ENCODE assay signal across 15 cellular contexts in genomic region chr4:151484396-151485102, GRCh38.
A peak's percentile ranks its signal among the peaks of the same experiment; 100 is the strongest.
DNase-seq lines count a peak whose midpoint lies in the region; ATAC-seq and TF ChIP-seq lines count a peak whose summit lies in the region.
"Had no signal": no experiment of that assay in that cellular context is flagged by ENCODE, and none has a peak within 500 bp of the region (broad histone marks: within the 10 kb centered on the region; RNA-seq: fewer than 3 reads in every experiment).

No MANE protein-coding gene starts in this region.

- H3K27ac ChIP-seq in adrenal gland (no peak overlapping the region), iPS DF 6.9 (ENCODE audit: low read length) (no peak overlapping the region), esophagus squamous epithelium (no peak overlapping the region)

- WGBS in adrenal gland, 4 donors: 35 to 44% (median 41%) methylated on average over 2 of the region's 2 CpGs
- no CpG with 5 or more reads among the region's 2 CpGs for WGBS in iPS DF 6.9 (ENCODE audit: insufficient coverage, insufficient read length)
- 29 to 40% methylated on average over 2 of the region's 2 CpGs for WGBS in esophagus squamous epithelium, 2 donors

- H3K27me3 ChIP-seq in adrenal gland (no peaks in the 10 kb centered on the region), iPS DF 6.9 (ENCODE audit: control insufficient read depth, insufficient read depth, low read length) (no peaks in the 10 kb centered on the region), esophagus squamous epithelium (no peaks in the 10 kb centered on the region)
- H3K27me3 ChIP-seq: BE2C had no signal

- TF ChIP-seq POLR2A in adrenal gland (IDR thresholded peaks at IDR 0.05): no peak
- TF ChIP-seq POLR2A in esophagus squamous epithelium (IDR thresholded peaks at IDR 0.05): no peak

- no peak overlapping the region for H3K4me3 ChIP-seq in HFF-Myc (replicated peaks; ENCODE audit: low read depth, low read length)
- no peak overlapping the region for H3K4me3 ChIP-seq in adrenal gland
- H3K4me3 ChIP-seq in iPS DF 6.9 (ENCODE audit: low read length): no peak overlapping the region
- no peak overlapping the region for H3K4me3 ChIP-seq in esophagus squamous epithelium

- H3K27me3 Mint-ChIP-seq in activated naive CD8-positive, alpha-beta T cell treated with anti-CD3 and anti-CD28 coated beads, Interleukin-2, amount 50 U/mL, for 24 hours: peaks cover 19% of the 10 kb centered on the region

- no peak for TF ChIP-seq CTCF in HFF-Myc (IDR thresholded peaks at IDR 0.05; ENCODE audit: low read depth, low read length, missing control alignments)
- TF ChIP-seq CTCF in adrenal gland (IDR thresholded peaks at IDR 0.05): no peak
- no peak for TF ChIP-seq CTCF in esophagus squamous epithelium (IDR thresholded peaks at IDR 0.05)

- intact Hi-C loops in adrenal gland (cut with DNase I) (no loop called here), esophagus squamous epithelium (cut with DNase I) (no loop called here)

- no peaks in the 10 kb centered on the region for H3K9me3 Mint-ChIP-seq in activated naive CD8-positive, alpha-beta T cell treated with anti-CD3 and anti-CD28 coated beads, Interleukin-2, amount 50 U/mL, for 24 hours

- peaks cover 0 to 4% of the 10 kb centered on the region in 2 donors for H3K4me1 ChIP-seq in adrenal gland (replicated peaks in 1 of 2)
- H3K4me1 ChIP-seq in iPS DF 6.9 (ENCODE audit: control insufficient read depth, insufficient read depth, low read length): peaks cover 6% of the 10 kb centered on the region; the same call in 1 of the 2 replicates
- H3K4me1 ChIP-seq in esophagus squamous epithelium: peaks cover 0 to 15% (median 0%) of the 10 kb centered on the region in 3 donors
- H3K4me1 ChIP-seq: BE2C had no signal

- H3K9me3 ChIP-seq in adrenal gland (replicated peaks in 1 of 3) (no peaks in the 10 kb centered on the region), iPS DF 6.9 (ENCODE audit: control insufficient read depth, insufficient read depth, low read length) (no peaks in the 10 kb centered on the region), esophagus squamous epithelium (no peaks in the 10 kb centered on the region)
- H3K9me3 ChIP-seq: BE2C had no signal

- no peak overlapping the region for H3K4me3 Mint-ChIP-seq in activated naive CD8-positive, alpha-beta T cell treated with anti-CD3 and anti-CD28 coated beads, Interleukin-2, amount 50 U/mL, for 24 hours
- H3K4me3 Mint-ChIP-seq: activated CD4-positive, alpha-beta T cell treated with anti-CD3 and anti-CD28 coated beads for 36 hours; IgD-negative memory B cell had no signal

- no peak overlapping the region for H3K27ac Mint-ChIP-seq in activated naive CD8-positive, alpha-beta T cell treated with anti-CD3 and anti-CD28 coated beads, Interleukin-2, amount 50 U/mL, for 24 hours
- H3K27ac Mint-ChIP-seq: activated CD4-positive, alpha-beta T cell treated with anti-CD3 and anti-CD28 coated beads for 36 hours; IgD-negative memory B cell had no signal

- H3K36me3 ChIP-seq in adrenal gland (replicated peaks in 1 of 2): no peaks in the 10 kb centered on the region
- H3K36me3 ChIP-seq in iPS DF 6.9 (ENCODE audit: control insufficient read depth, insufficient read depth, low read length): no peaks in the 10 kb centered on the region
- peaks cover 0 to under 1% (median 0%) of the 10 kb centered on the region in 3 donors for H3K36me3 ChIP-seq in esophagus squamous epithelium
- H3K36me3 ChIP-seq: BE2C had no signal

- H3K4me1 Mint-ChIP-seq in activated naive CD8-positive, alpha-beta T cell treated with anti-CD3 and anti-CD28 coated beads, Interleukin-2, amount 50 U/mL, for 24 hours: no peaks in the 10 kb centered on the region
- H3K4me1 Mint-ChIP-seq: activated CD4-positive, alpha-beta T cell treated with anti-CD3 and anti-CD28 coated beads for 36 hours; IgD-negative memory B cell had no signal

- no peaks in the 10 kb centered on the region for H3K36me3 Mint-ChIP-seq in activated naive CD8-positive, alpha-beta T cell treated with anti-CD3 and anti-CD28 coated beads, Interleukin-2, amount 50 U/mL, for 24 hours (ENCODE audit: low read depth)
- H3K36me3 Mint-ChIP-seq: IgD-negative memory B cell had no signal

- ATAC-seq in activated naive CD8-positive, alpha-beta T cell treated with anti-CD3 and anti-CD28 coated beads, Interleukin-2, amount 50 U/mL, for 24 hours: no peak
- no peak for ATAC-seq in GM19397 (IDR thresholded peaks at IDR 0.05; ENCODE audit: unreplicated experiment)
- ATAC-seq: activated CD4-positive, alpha-beta T cell treated with anti-CD3 and anti-CD28 coated beads for 36 hours had no signal

- peak; percentile 21 for DNase-seq in 8988T
- DNase-seq in HFF-Myc (ENCODE audit: extremely low read depth, low read depth): peak; percentile 39
- DNase-seq in adrenal gland: peak in 4 of 7 donors; percentile 3 to 51 (median 40)
- DNase-seq in iPS DF 6.9 (ENCODE audit: low read depth, low spot score): peak; percentile 72
- no peak for DNase-seq in activated naive CD8-positive, alpha-beta T cell treated with anti-CD3 and anti-CD28 coated beads, Interleukin-2, amount 50 U/mL, for 24 hours
- DNase-seq in hypothalamus (lab: John Stamatoyannopoulos, UW): no peak
- no peak for DNase-seq in esophagus squamous epithelium (lab: John Stamatoyannopoulos, UW)
- DNase-seq: activated CD4-positive, alpha-beta T cell treated with anti-CD3 and anti-CD28 coated beads for 36 hours; aorta; BE2C; left cardiac atrium; NCI-H82; small intestine had no signal

Comparison
In these comparisons a context has a peak if more than half of its experiments do, and no peak if none do; other contexts are left out.
1. DNase-seq: peak in 8988T (single experiment), HFF-Myc (single experiment), adrenal gland (4 of 7) and iPS DF 6.9 (single experiment); none in activated naive CD8-positive, alpha-beta T cell treated with anti-CD3 and anti-CD28 coated beads, Interleukin-2, amount 50 U/mL, for 24 hours (single experiment), hypothalamus (0 of 51) and esophagus squamous epithelium (single experiment).